Comparison of ENCODE assay signal across 10 cellular contexts in genomic region chr4:48683784-48684666, GRCh38.
DNase-seq lines count a peak whose midpoint lies in the region; ATAC-seq lines count a peak whose summit lies in the region.
"Had no signal": no experiment of that assay in that cellular context is flagged by ENCODE, and none has a peak within 500 bp of the region (broad histone marks: within the 10 kb centered on the region; RNA-seq: fewer than 3 reads in every experiment).

No MANE protein-coding gene starts in this region.

- H3K4me3 Mint-ChIP-seq in naive B cell: no peak overlapping the region

- H3K27ac Mint-ChIP-seq in naive B cell: peak overlapping the region; percentile 11 to 90 (median 68)

- H3K36me3 Mint-ChIP-seq in naive B cell: peaks cover 0 to 5% of the 10 kb centered on the region in 2 donors

- intact Hi-C loops in head of caudate nucleus (cut with DNase I): no loop called here

- peaks cover 0 to 2% (median 0%) of the 10 kb centered on the region in 7 donors for H3K9me3 Mint-ChIP-seq in naive B cell

- peak; percentile 35 for DNase-seq in NCI-H2029 treated with DMSO at 0.1 percent for 48 hours (lab: John Stamatoyannopoulos, UW)
- no peak for DNase-seq in NCI-H2029 (lab: John Stamatoyannopoulos, UW)
- peak; percentile 80 for DNase-seq in MV-4-11 (lab: John Stamatoyannopoulos, UW)
- DNase-seq in naive B cell: peak; percentile 17
- DNase-seq in hypothalamus (lab: John Stamatoyannopoulos, UW): no peak
- DNase-seq in head of caudate nucleus: no peak
- DNase-seq in effector CD4-positive, alpha-beta T cell: no peak
- DNase-seq: 8988T; activated naive CD4-positive, alpha-beta T cell treated with Interleukin-2 at 50 U/mL for 16 hours had no signal

- peak; percentile 86 for ATAC-seq in HG02642 (IDR thresholded peaks at IDR 0.05; ENCODE audit: poor library complexity, unreplicated experiment)
- ATAC-seq in naive B cell (ENCODE audit: low read depth in 2 of 2): peak; percentile 93 to 95

- no peaks in the 10 kb centered on the region for H3K27me3 Mint-ChIP-seq in naive B cell

- peaks cover 24 to 51% (median 38%) of the 10 kb centered on the region in 3 donors for H3K4me1 Mint-ChIP-seq in naive B cell

Comparison
In these comparisons a context has a peak if more than half of its experiments do, and no peak if none do; other contexts are left out.
1. DNase-seq: peak in NCI-H2029 treated with DMSO at 0.1 percent for 48 hours (single experiment), MV-4-11 (single experiment) and naive B cell (single experiment); none in NCI-H2029 (single experiment), hypothalamus (0 of 51), head of caudate nucleus (0 of 42) and effector CD4-positive, alpha-beta T cell (single experiment).